In the genomic region with DNA sequence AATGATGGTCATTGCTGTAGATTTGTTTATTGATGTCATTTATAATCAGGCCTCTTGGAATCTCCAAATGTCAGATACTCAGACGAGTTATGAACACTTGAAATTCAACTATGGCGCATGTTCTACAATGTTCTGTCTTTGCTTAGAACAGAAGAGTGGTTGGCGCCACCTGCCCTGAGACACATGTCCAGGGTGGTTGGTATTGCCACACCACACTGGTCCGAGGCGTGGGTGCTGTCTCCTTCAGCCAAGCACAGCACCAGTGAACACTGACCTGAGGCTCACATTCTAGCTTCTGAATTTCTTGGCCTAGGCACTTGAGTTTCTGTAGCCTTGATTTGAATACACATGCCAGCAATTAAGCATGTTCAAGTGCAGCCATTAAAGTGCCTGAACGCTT, we compare ENCODE assay signal across 25 cellular contexts. TPM values are rescaled to one million over a fixed set of nuclear protein-coding genes. Genes with fewer than 3 reads are reported as not detected.
"Had no signal": no experiment of that assay in that cellular context is flagged by ENCODE, and none has a peak within 500 bp of the region (broad histone marks: within the 10 kb centered on the region; RNA-seq: fewer than 3 reads in every experiment).

No MANE protein-coding gene starts in this region.

- H3K9me3 ChIP-seq: esophagus squamous epithelium, heart right ventricle, left lung, lower lobe of right lung, ovary, testis, tibial nerve, upper lobe of left lung had no signal

- DNase-seq: cortex of kidney; effector memory CD8-positive, alpha-beta T cell; erythroblast; esophagus squamous epithelium; foreskin melanocyte; glutamatergic neuron; heart right ventricle; hippocampal formation; left cardiac atrium; left lung; lower lobe of right lung; natural killer cell; occipital lobe; ovary; retina; stimulated activated CD4-positive, alpha-beta T cell treated with anti-CD3 and anti-CD28 coated beads, Interleukin-2, amount 100 ng/mL, for 24 hours; stimulated activated CD4-positive, alpha-beta T cell treated with anti-CD3 and anti-CD28 coated beads, Interleukin-4, amount 100 ng/mL, for 24 hours; stimulated activated naive CD8-positive, alpha-beta T cell treated with anti-CD3 and anti-CD28 coated beads, Interleukin-15, Interleukin-2, amounts not matched to agents 100 U/mL and 50 U/mL, for 24 hours; substantia nigra; testis; upper lobe of left lung had no signal

- H3K36me3 ChIP-seq: ovary had no signal

- H3K4me3 ChIP-seq: esophagus squamous epithelium, heart right ventricle, left lung, lower lobe of right lung, ovary, testis, tibial nerve, upper lobe of left lung had no signal

- ATAC-seq: effector memory CD8-positive, alpha-beta T cell; left cardiac atrium; left lung; lower lobe of right lung; natural killer cell; sciatic nerve; stimulated activated effector memory CD8-positive, alpha-beta T cell treated with anti-CD3 and anti-CD28 coated beads, Interleukin-12 subunit alpha, Interleukin-12 subunit beta, amount 100 ng/mL, for 72 hours; stimulated activated naive CD8-positive, alpha-beta T cell treated with anti-CD3 and anti-CD28 coated beads, Interleukin-15, Interleukin-2, amounts not matched to agents 100 U/mL and 50 U/mL, for 24 hours had no signal

- H3K4me1 ChIP-seq: esophagus squamous epithelium, left lung, lower lobe of right lung, testis, tibial nerve, upper lobe of left lung had no signal

- H3K27ac ChIP-seq: esophagus squamous epithelium, heart right ventricle, left lung, lower lobe of right lung, ovary, testis, tibial nerve, upper lobe of left lung had no signal

- H3K27me3 ChIP-seq: esophagus squamous epithelium, heart right ventricle, left lung, ovary, testis, tibial nerve, upper lobe of left lung had no signal

RNA-seq across cellular contexts. Expression of a gene that starts 10.1 kb away (rescaled TPM):
- total RNA-seq: lower lobe of right lung had no signal
- polyA plus RNA-seq: neural cell had no signal
